ENCODE assay signal across 30 cellular contexts in genomic region chr2:240847817-240848216, GRCh38. TPM values are rescaled to one million over a fixed set of nuclear protein-coding genes. Genes with fewer than 3 reads are reported as not detected.
"Had no signal": no experiment of that assay in that cellular context is flagged by ENCODE, and none has a peak within 500 bp of the region (broad histone marks: within the 10 kb centered on the region; RNA-seq: fewer than 3 reads in every experiment).

No MANE protein-coding gene starts in this region.

- DNase-seq: immature natural killer cell; kidney; left lung; lower lobe of right lung; mammary epithelial cell; mesenchymal stem cell; naive thymus-derived CD8-positive, alpha-beta T cell; posterior cingulate gyrus; retina; sigmoid colon; spleen; stimulated activated CD4-positive, alpha-beta T cell treated with anti-CD3 and anti-CD28 coated beads, Interleukin-4, amount 100 ng/mL, for 24 hours; stimulated activated naive CD4-positive, alpha-beta T cell; tibial artery; trophoblast cell; upper lobe of right lung; uterus had no signal

- H3K4me1 Mint-ChIP-seq: immature natural killer cell; nephron; neural crest cell; stimulated activated effector memory CD8-positive, alpha-beta T cell treated with anti-CD3 and anti-CD28 coated beads, Interleukin-12 subunit alpha, Interleukin-12 subunit beta, amount 100 ng/mL, for 72 hours had no signal

- FAIRE-seq: islet of Langerhans, kidney, pancreas, small intestine had no signal

- H3K4me1 ChIP-seq: left lung, lower lobe of right lung, pancreas, prostate gland, sigmoid colon, tibial artery, upper lobe of right lung, uterus had no signal

- ATAC-seq: left lung; lower lobe of right lung; naive thymus-derived CD8-positive, alpha-beta T cell; stimulated activated effector memory CD8-positive, alpha-beta T cell treated with anti-CD3 and anti-CD28 coated beads, Interleukin-12 subunit alpha, Interleukin-12 subunit beta, amount 100 ng/mL, for 72 hours; upper lobe of right lung had no signal

- H3K27ac ChIP-seq: left lung, lower lobe of right lung, pancreas, prostate gland, sigmoid colon, spleen, suprapubic skin, thoracic aorta, tibial artery, upper lobe of right lung, uterus had no signal

- H3K4me3 ChIP-seq: left lung, lower lobe of right lung, pancreas, prostate gland, sigmoid colon, spleen, suprapubic skin, thoracic aorta, tibial artery, upper lobe of right lung, uterus had no signal

- H3K36me3 ChIP-seq: left lung, lower lobe of right lung, pancreas, prostate gland, sigmoid colon, spleen, suprapubic skin, thoracic aorta, tibial artery, upper lobe of right lung, uterus had no signal

- H3K9me3 Mint-ChIP-seq: immature natural killer cell; nephron; neural crest cell; stimulated activated effector memory CD8-positive, alpha-beta T cell treated with anti-CD3 and anti-CD28 coated beads, Interleukin-12 subunit alpha, Interleukin-12 subunit beta, amount 100 ng/mL, for 72 hours had no signal

- H3K27ac Mint-ChIP-seq: immature natural killer cell; naive thymus-derived CD8-positive, alpha-beta T cell; nephron; stimulated activated effector memory CD8-positive, alpha-beta T cell treated with anti-CD3 and anti-CD28 coated beads, Interleukin-12 subunit alpha, Interleukin-12 subunit beta, amount 100 ng/mL, for 72 hours; stimulated activated naive CD8-positive, alpha-beta T cell treated with anti-CD3 and anti-CD28 coated beads, Interleukin-15, Interleukin-2, amounts not matched to agents 100 ng/mL and 50 ng/mL, for 24 hours had no signal

- H3K36me3 Mint-ChIP-seq: immature natural killer cell; naive thymus-derived CD8-positive, alpha-beta T cell; stimulated activated effector memory CD8-positive, alpha-beta T cell treated with anti-CD3 and anti-CD28 coated beads, Interleukin-12 subunit alpha, Interleukin-12 subunit beta, amount 100 ng/mL, for 72 hours had no signal

- H3K27me3 ChIP-seq: left lung, pancreas, suprapubic skin, upper lobe of right lung, uterus had no signal

- H3K9me3 ChIP-seq: lower lobe of right lung, pancreas, prostate gland, sigmoid colon, suprapubic skin, thoracic aorta, tibial artery, upper lobe of right lung, uterus had no signal

- H3K4me3 Mint-ChIP-seq: immature natural killer cell; naive thymus-derived CD8-positive, alpha-beta T cell; nephron; neural crest cell; stimulated activated effector memory CD8-positive, alpha-beta T cell treated with anti-CD3 and anti-CD28 coated beads, Interleukin-12 subunit alpha, Interleukin-12 subunit beta, amount 100 ng/mL, for 72 hours; stimulated activated naive CD8-positive, alpha-beta T cell treated with anti-CD3 and anti-CD28 coated beads, Interleukin-15, Interleukin-2, amounts not matched to agents 100 ng/mL and 50 ng/mL, for 24 hours had no signal

RNA-seq across cellular contexts. Expression of gene AGXT, which starts 20.8 kb away (rescaled TPM):
- total RNA-seq: left lung; lower lobe of right lung; mammary epithelial cell; naive thymus-derived CD8-positive, alpha-beta T cell; neural crest cell; prostate gland; right cardiac atrium; sigmoid colon; thoracic aorta; upper lobe of right lung; uterus had no signal
- polyA plus RNA-seq: immature natural killer cell; mammary epithelial cell; naive thymus-derived CD8-positive, alpha-beta T cell had no signal

RNA-seq across cellular contexts. Expression of gene KIF1A, which starts 27.8 kb away (rescaled TPM):
- total RNA-seq: naive thymus-derived CD8-positive, alpha-beta T cell; subcutaneous adipose tissue had no signal
- polyA plus RNA-seq: immature natural killer cell, mammary epithelial cell had no signal

RNA-seq across cellular contexts. Expression of gene MAB21L4, which starts 48.1 kb away (rescaled TPM):
- total RNA-seq: naive thymus-derived CD8-positive, alpha-beta T cell; neural crest cell; omental fat pad; right cardiac atrium; sigmoid colon; subcutaneous adipose tissue; thoracic aorta had no signal
- polyA plus RNA-seq: immature natural killer cell; naive thymus-derived CD8-positive, alpha-beta T cell; right cardiac atrium had no signal

RNA-seq across cellular contexts. Expression of gene CROCC2, which starts 58.3 kb away (rescaled TPM):
- total RNA-seq: mammary epithelial cell; naive thymus-derived CD8-positive, alpha-beta T cell; neural crest cell; sigmoid colon; subcutaneous adipose tissue; suprapubic skin; thoracic aorta had no signal
- polyA plus RNA-seq: immature natural killer cell; mammary epithelial cell; naive thymus-derived CD8-positive, alpha-beta T cell; right cardiac atrium had no signal
